13 cellular contexts compared by ENCODE assay signal in the genomic region with DNA sequence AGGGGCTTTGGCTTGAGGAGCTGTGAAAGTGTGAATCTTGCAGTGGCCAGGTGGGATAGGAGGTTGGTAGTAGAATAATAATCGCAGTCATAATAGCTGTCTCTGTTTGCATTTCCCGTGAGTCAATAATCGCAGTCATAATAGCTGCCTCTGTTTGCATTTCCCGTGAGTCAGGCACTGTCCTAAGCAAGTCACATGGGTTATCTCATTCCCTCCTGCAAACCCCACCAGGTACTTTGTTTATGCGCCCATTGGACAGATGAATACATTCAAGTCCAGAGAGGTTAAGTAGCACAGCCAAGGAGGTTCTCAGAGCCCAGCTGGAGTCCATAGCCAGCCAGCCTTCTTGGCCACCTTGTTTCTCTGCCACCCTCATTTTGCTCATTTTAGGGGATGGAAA.
"Had no signal": no experiment of that assay in that cellular context is flagged by ENCODE, and none has a peak within 500 bp of the region (broad histone marks: within the 10 kb centered on the region; RNA-seq: fewer than 3 reads in every experiment).

No MANE protein-coding gene starts in this region.

- DNase-seq: activated CD4-positive, alpha-beta T cell treated with anti-CD3 and anti-CD28 coated beads for 4 hours; activated naive CD4-positive, alpha-beta T cell treated with Interleukin-2 at 50 U/mL for 16 hours; activated naive CD8-positive, alpha-beta T cell treated with anti-CD3 and anti-CD28 coated beads, Interleukin-2, amount 50 U/mL, for 24 hours; effector CD4-positive, alpha-beta T cell; foreskin melanocyte; head of caudate nucleus; naive thymus-derived CD4-positive, alpha-beta T cell; tibial artery; uterus had no signal

- H3K4me3 Mint-ChIP-seq: activated naive CD8-positive, alpha-beta T cell treated with anti-CD3 and anti-CD28 coated beads, Interleukin-2, amount 50 U/mL, for 24 hours; naive thymus-derived CD4-positive, alpha-beta T cell; stimulated activated effector memory CD8-positive, alpha-beta T cell treated with anti-CD3 and anti-CD28 coated beads, Interleukin-12 subunit alpha, Interleukin-12 subunit beta, amount 100 ng/mL, for 72 hours had no signal

- H3K36me3 ChIP-seq: ascending aorta, tibial artery, uterus had no signal

- H3K4me3 ChIP-seq: ascending aorta, smooth muscle cell, tibial artery, uterus had no signal

- ATAC-seq: activated naive CD8-positive, alpha-beta T cell treated with anti-CD3 and anti-CD28 coated beads, Interleukin-2, amount 50 U/mL, for 24 hours; naive thymus-derived CD4-positive, alpha-beta T cell; stimulated activated effector memory CD8-positive, alpha-beta T cell treated with anti-CD3 and anti-CD28 coated beads, Interleukin-12 subunit alpha, Interleukin-12 subunit beta, amount 100 ng/mL, for 72 hours had no signal

- H3K9me3 ChIP-seq: ascending aorta, tibial artery, uterus had no signal

- H3K27me3 ChIP-seq: ascending aorta, uterus had no signal

- H3K27ac ChIP-seq: ascending aorta, tibial artery, uterus had no signal

- H3K4me1 ChIP-seq: ascending aorta, tibial artery, uterus had no signal

- H3K27ac Mint-ChIP-seq: activated naive CD8-positive, alpha-beta T cell treated with anti-CD3 and anti-CD28 coated beads, Interleukin-2, amount 50 U/mL, for 24 hours; naive thymus-derived CD4-positive, alpha-beta T cell; stimulated activated effector memory CD8-positive, alpha-beta T cell treated with anti-CD3 and anti-CD28 coated beads, Interleukin-12 subunit alpha, Interleukin-12 subunit beta, amount 100 ng/mL, for 72 hours had no signal

- FAIRE-seq: endothelial cell of umbilical vein had no signal

- H3K4me2 ChIP-seq: smooth muscle cell had no signal

- H3K4me1 Mint-ChIP-seq: naive thymus-derived CD4-positive, alpha-beta T cell; stimulated activated effector memory CD8-positive, alpha-beta T cell treated with anti-CD3 and anti-CD28 coated beads, Interleukin-12 subunit alpha, Interleukin-12 subunit beta, amount 100 ng/mL, for 72 hours had no signal

- H3K9me3 Mint-ChIP-seq: activated naive CD8-positive, alpha-beta T cell treated with anti-CD3 and anti-CD28 coated beads, Interleukin-2, amount 50 U/mL, for 24 hours; stimulated activated effector memory CD8-positive, alpha-beta T cell treated with anti-CD3 and anti-CD28 coated beads, Interleukin-12 subunit alpha, Interleukin-12 subunit beta, amount 100 ng/mL, for 72 hours had no signal

- H3K36me3 Mint-ChIP-seq: naive thymus-derived CD4-positive, alpha-beta T cell; stimulated activated effector memory CD8-positive, alpha-beta T cell treated with anti-CD3 and anti-CD28 coated beads, Interleukin-12 subunit alpha, Interleukin-12 subunit beta, amount 100 ng/mL, for 72 hours had no signal
